In the genomic region with DNA sequence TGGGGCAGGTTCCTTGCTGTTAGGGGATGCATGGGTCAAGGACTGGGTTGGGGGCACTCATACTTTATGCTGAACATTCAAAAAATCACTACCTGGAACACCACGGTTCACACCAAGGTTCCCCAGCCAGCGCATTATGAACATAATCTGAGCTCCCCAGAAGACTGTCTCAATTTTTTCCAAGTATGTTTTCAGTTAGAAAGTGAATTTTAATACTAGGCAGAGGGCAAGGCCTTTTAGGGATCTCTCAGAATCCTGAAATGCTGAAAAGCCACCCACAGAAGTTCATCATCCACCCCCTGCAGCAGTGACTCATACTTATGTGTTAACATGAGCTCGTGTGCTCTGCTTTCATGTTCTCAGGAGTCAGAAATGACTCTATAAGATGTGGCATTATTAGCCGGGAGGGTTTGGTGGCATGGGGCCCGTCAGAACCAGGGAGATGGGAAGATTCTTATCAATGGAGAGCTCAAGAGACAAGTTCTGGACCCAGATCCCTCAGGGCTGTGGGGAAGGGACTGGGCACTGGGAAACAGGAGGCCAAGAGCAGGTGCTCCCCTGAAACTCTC, we compare ENCODE assay signal across 8 cellular contexts.
A peak's percentile ranks its signal among the peaks of the same experiment; 100 is the strongest.
DNase-seq lines count a peak whose midpoint lies in the region; ATAC-seq and TF ChIP-seq lines count a peak whose summit lies in the region.

No MANE protein-coding gene starts in this region.

- H2AFZ ChIP-seq in trophoblast cell (ENCODE audit: insufficient read depth, low read length, poor library complexity) (no peak overlapping the region), neural progenitor cell (replicated peaks) (no peak overlapping the region)

- ATAC-seq in stimulated activated naive CD8-positive, alpha-beta T cell treated with anti-CD3 and anti-CD28 coated beads, Interleukin-15, amount 100 ng/mL, for 72 hours, result peak; percentile 84

- no peak overlapping the region for H3K4me2 ChIP-seq in trophoblast cell (ENCODE audit: low read length)
- H3K4me2 ChIP-seq in neural progenitor cell, result no peak overlapping the region

- H3K4me3 ChIP-seq in foreskin fibroblast (ENCODE audit: low read depth in 1 of 2, low read length in 2 of 2), result no peak overlapping the region
- H3K4me3 ChIP-seq in trophoblast cell (ENCODE audit: low read depth, low read length), result no peak overlapping the region
- no peak overlapping the region for H3K4me3 ChIP-seq in neural progenitor cell

- H3K4me1 ChIP-seq in trophoblast cell (ENCODE audit: control insufficient read depth in 1 of 2, insufficient read depth in 2 of 2, low read length in 2 of 2), result no peaks in the 10 kb centered on the region
- no peaks in the 10 kb centered on the region for H3K4me1 ChIP-seq in neural progenitor cell

- H3K4ac ChIP-seq in trophoblast cell (ENCODE audit: low read depth, low read length), result no peak overlapping the region

- no peak overlapping the region for H4K8ac ChIP-seq in trophoblast cell (ENCODE audit: low read depth, low read length)

- POLR2A ChIA-PET in activated CD4-positive, alpha-beta memory T cell treated with anti-CD3 and anti-CD28 coated beads, Interleukin-2, amount 10 ng/mL, durations not matched to agents 7 days and 5 days (lab: Charles Lee), result interaction anchor here (1.1 to 2.5 kb wide), 6 partner anchors 8 to 28 kb away, joined by 3 to 19 read pairs (median 9); no protein-coding TSS in a partner anchor

- H3K27ac Mint-ChIP-seq in activated CD4-positive, alpha-beta memory T cell treated with anti-CD3 and anti-CD28 coated beads, Interleukin-2, amount 10 ng/mL, durations not matched to agents 7 days and 5 days, result peak overlapping the region; percentile 72
- H3K27ac Mint-ChIP-seq in stimulated activated naive CD8-positive, alpha-beta T cell treated with anti-CD3 and anti-CD28 coated beads, Interleukin-15, amount 100 ng/mL, for 72 hours, result peak overlapping the region; percentile 10 to 88
- H3K27ac Mint-ChIP-seq in neural progenitor cell, result no peak overlapping the region

- H3K27me3 Mint-ChIP-seq in activated CD4-positive, alpha-beta memory T cell treated with anti-CD3 and anti-CD28 coated beads, Interleukin-2, amount 10 ng/mL, durations not matched to agents 7 days and 5 days, result no peaks in the 10 kb centered on the region
- H3K27me3 Mint-ChIP-seq in stimulated activated naive CD8-positive, alpha-beta T cell treated with anti-CD3 and anti-CD28 coated beads, Interleukin-15, amount 100 ng/mL, for 72 hours, result no peaks in the 10 kb centered on the region
- H3K27me3 Mint-ChIP-seq in neural progenitor cell (ENCODE audit: insufficient read depth, low read depth), result peaks cover 33% of the 10 kb centered on the region

- H3K4me1 Mint-ChIP-seq in activated CD4-positive, alpha-beta memory T cell treated with anti-CD3 and anti-CD28 coated beads, Interleukin-2, amount 10 ng/mL, durations not matched to agents 7 days and 5 days, result peaks cover 55% of the 10 kb centered on the region
- H3K4me1 Mint-ChIP-seq in stimulated activated naive CD8-positive, alpha-beta T cell treated with anti-CD3 and anti-CD28 coated beads, Interleukin-15, amount 100 ng/mL, for 72 hours, result peaks cover 66% of the 10 kb centered on the region
- peaks cover 36% of the 10 kb centered on the region for H3K4me1 Mint-ChIP-seq in neural progenitor cell

- H3K79me1 ChIP-seq in trophoblast cell (ENCODE audit: low read length), result no peaks in the 10 kb centered on the region

- H3K9ac ChIP-seq in trophoblast cell (ENCODE audit: low read length) (no peak overlapping the region), neural progenitor cell (no peak overlapping the region)

- H3K36me3 ChIP-seq in trophoblast cell (ENCODE audit: control insufficient read depth in 1 of 2, insufficient read depth in 2 of 2, low read length in 2 of 2) (no peaks in the 10 kb centered on the region), neural progenitor cell (no peaks in the 10 kb centered on the region)

- no peak overlapping the region for H2BK120ac ChIP-seq in trophoblast cell (ENCODE audit: insufficient read depth, low read length, poor library complexity)

- no peak overlapping the region for H4K91ac ChIP-seq in trophoblast cell (ENCODE audit: low read depth, low read length)

- no peaks in the 10 kb centered on the region for H3K9me3 ChIP-seq in trophoblast cell (ENCODE audit: insufficient read depth, low read depth, low read length)
- H3K9me3 ChIP-seq in neural progenitor cell (ENCODE audit: low read depth), result no peaks in the 10 kb centered on the region

- peak; percentile 83 for DNase-seq in activated effector memory CD4-positive, alpha-beta T cell treated with anti-CD3 and anti-CD28 coated beads, Interleukin-2, amount 50 U/mL, for 16 hours
- no peak for DNase-seq in activated effector memory CD4-positive, alpha-beta T cell treated with Interleukin-2 at 50 U/mL for 16 hours
- peak; percentile 52 for DNase-seq in activated CD4-positive, alpha-beta memory T cell treated with anti-CD3 and anti-CD28 coated beads, Interleukin-2, amount 10 ng/mL, durations not matched to agents 7 days and 5 days
- DNase-seq in foreskin fibroblast (peak; percentile 83 to 92), trophoblast cell (no peak), neural progenitor cell (ENCODE audit: low spot score) (no peak), mesenteric fat pad (ENCODE audit: low spot score) (no peak)
- peak; percentile 37 to 65 for DNase-seq in stimulated activated naive CD8-positive, alpha-beta T cell treated with anti-CD3 and anti-CD28 coated beads, Interleukin-15, amount 100 ng/mL, for 72 hours

- peaks cover 8% of the 10 kb centered on the region for H3K36me3 Mint-ChIP-seq in activated CD4-positive, alpha-beta memory T cell treated with anti-CD3 and anti-CD28 coated beads, Interleukin-2, amount 10 ng/mL, durations not matched to agents 7 days and 5 days (ENCODE audit: low read depth)
- H3K36me3 Mint-ChIP-seq in neural progenitor cell, result no peaks in the 10 kb centered on the region

- H3K9me3 Mint-ChIP-seq in activated CD4-positive, alpha-beta memory T cell treated with anti-CD3 and anti-CD28 coated beads, Interleukin-2, amount 10 ng/mL, durations not matched to agents 7 days and 5 days, result peaks cover 4% of the 10 kb centered on the region
- peaks cover under 1 to 4% of the 10 kb centered on the region in 2 donors for H3K9me3 Mint-ChIP-seq in stimulated activated naive CD8-positive, alpha-beta T cell treated with anti-CD3 and anti-CD28 coated beads, Interleukin-15, amount 100 ng/mL, for 72 hours
- peaks cover 14% of the 10 kb centered on the region for H3K9me3 Mint-ChIP-seq in neural progenitor cell

- H3K23ac ChIP-seq in trophoblast cell (ENCODE audit: low read length), result no peak overlapping the region

- no peak overlapping the region for H2BK5ac ChIP-seq in trophoblast cell (ENCODE audit: low read depth, low read length, poor library complexity)

- no peak overlapping the region for H3K27ac ChIP-seq in trophoblast cell (ENCODE audit: low read depth, low read length)
- H3K27ac ChIP-seq in neural progenitor cell, result no peak overlapping the region

- no peak overlapping the region for H2BK12ac ChIP-seq in trophoblast cell (ENCODE audit: low read length)

- H3K18ac ChIP-seq in trophoblast cell (ENCODE audit: low read length), result no peak overlapping the region

- no peak overlapping the region for H4K12ac ChIP-seq in trophoblast cell (ENCODE audit: low read depth, low read length)

- H3K14ac ChIP-seq in trophoblast cell (ENCODE audit: low read length), result no peak overlapping the region

- no peaks in the 10 kb centered on the region for H3K27me3 ChIP-seq in trophoblast cell (ENCODE audit: insufficient read depth, low read length)
- no peaks in the 10 kb centered on the region for H3K27me3 ChIP-seq in neural progenitor cell

- no peak for TF ChIP-seq CTCF in foreskin fibroblast (IDR thresholded peaks at IDR 0.05; ENCODE audit: low read depth, low read length)
- TF ChIP-seq CTCF in neural progenitor cell (IDR thresholded peaks at IDR 0.05), result no peak

- H3F3A ChIP-seq in neural progenitor cell (ENCODE audit: low read depth), result no peaks in the 10 kb centered on the region

- no peaks in the 10 kb centered on the region for H4K20me1 ChIP-seq in neural progenitor cell (ENCODE audit: low read depth)

- no peak overlapping the region for H3K4me3 Mint-ChIP-seq in activated CD4-positive, alpha-beta memory T cell treated with anti-CD3 and anti-CD28 coated beads, Interleukin-2, amount 10 ng/mL, durations not matched to agents 7 days and 5 days
- peak overlapping the region; percentile 23 to 71 for H3K4me3 Mint-ChIP-seq in stimulated activated naive CD8-positive, alpha-beta T cell treated with anti-CD3 and anti-CD28 coated beads, Interleukin-15, amount 100 ng/mL, for 72 hours
- no peak overlapping the region for H3K4me3 Mint-ChIP-seq in neural progenitor cell

- H3K79me2 ChIP-seq in trophoblast cell (ENCODE audit: control insufficient read depth, insufficient read depth, low read length, poor library complexity) (no peaks in the 10 kb centered on the region), neural progenitor cell (ENCODE audit: low read depth) (no peaks in the 10 kb centered on the region)

- no CpG with 5 or more reads among the region's 5 CpGs for WGBS in trophoblast cell (ENCODE audit: extremely low coverage, insufficient coverage, insufficient read length)

- CTCF ChIA-PET in activated CD4-positive, alpha-beta memory T cell treated with anti-CD3 and anti-CD28 coated beads, Interleukin-2, amount 10 ng/mL, durations not matched to agents 7 days and 5 days (lab: Charles Lee), result interaction anchor here (0.9 to 1.0 kb wide), 4 partner anchors 10 to 27 kb away, joined by 3 to 5 read pairs (median 3); no protein-coding TSS in a partner anchor

- no peak overlapping the region for H2AK5ac ChIP-seq in trophoblast cell (ENCODE audit: low read length)

Comparison
In these comparisons a context has a peak if more than half of its experiments do, and no peak if none do; other contexts are left out.
1. DNase-seq: peak in activated effector memory CD4-positive, alpha-beta T cell treated with anti-CD3 and anti-CD28 coated beads, Interleukin-2, amount 50 U/mL, for 16 hours (single experiment), activated CD4-positive, alpha-beta memory T cell treated with anti-CD3 and anti-CD28 coated beads, Interleukin-2, amount 10 ng/mL, durations not matched to agents 7 days and 5 days (single experiment), foreskin fibroblast (2 of 2) and stimulated activated naive CD8-positive, alpha-beta T cell treated with anti-CD3 and anti-CD28 coated beads, Interleukin-15, amount 100 ng/mL, for 72 hours (2 of 2); none in activated effector memory CD4-positive, alpha-beta T cell treated with Interleukin-2 at 50 U/mL for 16 hours (single experiment), trophoblast cell (0 of 2), neural progenitor cell (single experiment) and mesenteric fat pad (single experiment).
2. H3K4me3 Mint-ChIP-seq: peak in stimulated activated naive CD8-positive, alpha-beta T cell treated with anti-CD3 and anti-CD28 coated beads, Interleukin-15, amount 100 ng/mL, for 72 hours (2 of 2); none in activated CD4-positive, alpha-beta memory T cell treated with anti-CD3 and anti-CD28 coated beads, Interleukin-2, amount 10 ng/mL, durations not matched to agents 7 days and 5 days (single experiment) and neural progenitor cell (single experiment).